ENCODE assay signal across 11 cellular contexts in the genomic region with DNA sequence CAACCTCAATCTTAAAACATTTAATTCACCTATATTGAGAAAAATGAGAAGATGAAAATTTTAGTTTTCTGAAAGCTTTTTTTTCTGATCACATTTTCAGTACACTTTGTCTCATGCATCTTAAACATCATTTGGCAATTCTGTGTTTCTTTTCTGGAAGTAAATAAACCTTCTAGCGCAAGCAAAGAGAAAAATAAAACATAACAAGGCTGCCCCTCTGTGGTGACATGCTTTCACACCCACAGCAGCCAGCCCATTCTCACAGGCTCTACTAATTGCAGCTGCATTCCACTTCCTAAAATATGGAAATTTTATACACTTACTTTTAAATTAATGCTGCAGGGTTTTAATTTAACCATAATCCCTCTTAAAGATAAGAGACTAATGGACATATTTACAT.
DNase-seq lines count a peak whose midpoint lies in the region; ATAC-seq, FAIRE-seq and TF ChIP-seq lines count a peak whose summit lies in the region.
"Had no signal": no experiment of that assay in that cellular context is flagged by ENCODE, and none has a peak within 500 bp of the region (broad histone marks: within the 10 kb centered on the region; RNA-seq: fewer than 3 reads in every experiment).

No MANE protein-coding gene starts in this region.

- H3K27ac Mint-ChIP-seq in brain, result peak overlapping the region in 4 of 5 experiments; percentile 23 to 67 (median 59)
- H3K27ac Mint-ChIP-seq: activated CD8-positive, alpha-beta T cell treated with anti-CD3 and anti-CD28 coated beads, Interleukin-2, amount 10 ng/mL, durations not matched to agents 7 days and 5 days had no signal

- no peaks in the 10 kb centered on the region for H3K9me3 ChIP-seq in AG04450 (ENCODE audit: control insufficient read depth, insufficient read depth, low read length)
- no peaks in the 10 kb centered on the region for H3K9me3 ChIP-seq in ascending aorta

- no peak for DNase-seq in AG04450 (ENCODE audit: low read depth, low spot score)
- DNase-seq in HTR-8/SVneo (ENCODE audit: insufficient read length, low spot score), result peak; percentile 6
- peak; percentile 49 for DNase-seq in left lobe of liver (ENCODE audit: low spot score)
- DNase-seq in GM19240 (ENCODE audit: insufficient read length, low spot score), result no peak
- DNase-seq in NCI-H526 treated with DMSO at 0.1 percent for 48 hours (lab: John Stamatoyannopoulos, UW), result no peak
- DNase-seq in ascending aorta (ENCODE audit: low spot score in 2 of 2), result no peak
- DNase-seq in NCI-H2171 (lab: John Stamatoyannopoulos, UW), result no peak
- DNase-seq: activated CD8-positive, alpha-beta T cell treated with anti-CD3 and anti-CD28 coated beads, Interleukin-2, amount 10 ng/mL, durations not matched to agents 7 days and 5 days; glutamatergic neuron; NCI-H1930 had no signal

- H3K4me1 Mint-ChIP-seq in brain, result peaks cover 5% of the 10 kb centered on the region

- FAIRE-seq in HTR-8/SVneo (lab: Jason Lieb, UNC), result no peak

- H3K9me3 Mint-ChIP-seq in brain, result peaks cover 0 to 11% (median 0%) of the 10 kb centered on the region in 5 experiments

- H3K27ac ChIP-seq in AG04450 (ENCODE audit: low read depth, low read length) (no peak overlapping the region), ascending aorta (no peak overlapping the region)

- intact Hi-C loops in ascending aorta (cut with DNase I), result loop anchor here (1.0 kb wide), 1 partner anchor 145 kb away; no protein-coding TSS in a partner anchor

- H3K4me1 ChIP-seq in ascending aorta, result no peaks in the 10 kb centered on the region

- POLR2A ChIA-PET in AG04450 (lab: Yijun Ruan, JAX), result no interaction called here

- H3K4me3 Mint-ChIP-seq in brain, result peak overlapping the region in 1 of 5 experiments; percentile 46
- H3K4me3 Mint-ChIP-seq: activated CD8-positive, alpha-beta T cell treated with anti-CD3 and anti-CD28 coated beads, Interleukin-2, amount 10 ng/mL, durations not matched to agents 7 days and 5 days had no signal

- peak; percentile 86 for ATAC-seq in left lobe of liver
- ATAC-seq: activated CD8-positive, alpha-beta T cell treated with anti-CD3 and anti-CD28 coated beads, Interleukin-2, amount 10 ng/mL, durations not matched to agents 7 days and 5 days had no signal

- H3K27me3 Mint-ChIP-seq in brain, result no peaks in the 10 kb centered on the region

- CTCF ChIA-PET in AG04450 (lab: Charles Lee), result interaction anchor here (0.6 to 2.9 kb wide), 7 partner anchors 11 to 171 kb away, joined by 3 to 46 read pairs (median 7); no protein-coding TSS in a partner anchor

- no peak overlapping the region for H3K4me3 ChIP-seq in AG04450 (ENCODE audit: low read depth, low read length)
- H3K4me3 ChIP-seq in ascending aorta, result no peak overlapping the region

- H3K27me3 ChIP-seq in AG04450 (ENCODE audit: control insufficient read depth, insufficient read depth, low read length), result no peaks in the 10 kb centered on the region
- H3K27me3 ChIP-seq in ascending aorta, result no peaks in the 10 kb centered on the region

- peak; percentile 38 for TF ChIP-seq CTCF in AG04450 (IDR thresholded peaks at IDR 0.05; ENCODE audit: low read depth, low read length)
- TF ChIP-seq CTCF in brain (conservative IDR thresholded peaks at IDR 0.05), result peak; percentile 77
- TF ChIP-seq CTCF in ascending aorta (IDR thresholded peaks at IDR 0.05), result peak in 1 of 3 experiments; percentile 43

- H3K36me3 Mint-ChIP-seq in brain, result peaks cover 8% of the 10 kb centered on the region

- H3K36me3 ChIP-seq in ascending aorta, result no peaks in the 10 kb centered on the region

Comparison
In these comparisons a context has a peak if more than half of its experiments do, and no peak if none do; other contexts are left out.
1. DNase-seq: peak in HTR-8/SVneo (single experiment) and left lobe of liver (single experiment); none in AG04450 (single experiment), GM19240 (single experiment), NCI-H526 treated with DMSO at 0.1 percent for 48 hours (single experiment), ascending aorta (0 of 2) and NCI-H2171 (single experiment).